In the genomic region with DNA sequence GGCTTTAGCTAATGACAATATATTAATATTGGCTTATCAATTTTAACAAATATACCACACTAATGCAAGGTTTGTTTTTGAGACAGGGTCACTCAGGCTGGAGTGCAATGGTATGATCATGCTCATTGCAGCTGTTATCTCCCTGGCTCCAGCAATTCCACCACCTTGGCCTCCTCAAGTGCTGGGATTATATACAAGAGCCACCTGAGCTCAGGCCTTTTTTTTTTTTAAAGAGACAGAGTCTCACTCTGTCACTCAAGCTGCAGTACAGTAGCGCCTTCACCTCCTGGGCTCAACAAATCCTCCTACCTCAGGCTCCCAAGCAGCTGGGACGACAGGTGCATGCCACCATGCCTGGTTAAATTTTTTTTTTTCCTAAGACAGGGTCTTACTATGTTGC, we compare ENCODE assay signal across 25 cellular contexts.
"Had no signal": no experiment of that assay in that cellular context is flagged by ENCODE, and none has a peak within 500 bp of the region (broad histone marks: within the 10 kb centered on the region; RNA-seq: fewer than 3 reads in every experiment).

No MANE protein-coding gene starts in this region.

- H3K27ac ChIP-seq: epithelial cell of prostate, esophagus squamous epithelium, hepatocyte, pancreas, spleen, stomach, thoracic aorta, transverse colon had no signal

- H3K27me3 ChIP-seq: esophagus squamous epithelium, hepatocyte, pancreas, spleen, stomach, transverse colon had no signal

- H3K4me3 ChIP-seq: esophagus squamous epithelium, hepatocyte, lung, pancreas, spleen, stomach, thoracic aorta, transverse colon had no signal

- ATAC-seq: left cardiac atrium; left ventricle myocardium superior; pancreas; sciatic nerve; stimulated activated memory B cell treated with anti-CD40 and anti-IgM and Interleukin-4, amounts not matched to agents 10 μg/mL and 1 μg/mL and 100 μg/mL, for 72 hours had no signal

- FAIRE-seq: kidney, pancreas had no signal

- DNase-seq: effector memory CD4-positive, alpha-beta T cell; esophagus squamous epithelium; foreskin fibroblast; head of caudate nucleus; kidney; left cardiac atrium; left ventricle myocardium superior; mesenchymal stem cell; midbrain; naive B cell; occipital lobe; pancreas; spleen; stimulated activated CD4-positive, alpha-beta T cell treated with anti-CD3 and anti-CD28 coated beads, Interleukin-15, amount 100 ng/mL, for 24 hours; stimulated activated CD4-positive, alpha-beta T cell treated with anti-CD3 and anti-CD28 coated beads, Interleukin-1b, Interleukin-23, amount 100 ng/mL, for 48 hours; stimulated activated CD4-positive, alpha-beta T cell treated with anti-CD3 and anti-CD28 coated beads, Interleukin-4, amount 100 ng/mL, for 24 hours; stomach; substantia nigra; transverse colon had no signal

- H3K9me3 ChIP-seq: esophagus squamous epithelium, pancreas, spleen, stomach, thoracic aorta, transverse colon had no signal

- H3K4me1 ChIP-seq: pancreas had no signal
